20 cellular contexts compared by ENCODE assay signal in the genomic region with DNA sequence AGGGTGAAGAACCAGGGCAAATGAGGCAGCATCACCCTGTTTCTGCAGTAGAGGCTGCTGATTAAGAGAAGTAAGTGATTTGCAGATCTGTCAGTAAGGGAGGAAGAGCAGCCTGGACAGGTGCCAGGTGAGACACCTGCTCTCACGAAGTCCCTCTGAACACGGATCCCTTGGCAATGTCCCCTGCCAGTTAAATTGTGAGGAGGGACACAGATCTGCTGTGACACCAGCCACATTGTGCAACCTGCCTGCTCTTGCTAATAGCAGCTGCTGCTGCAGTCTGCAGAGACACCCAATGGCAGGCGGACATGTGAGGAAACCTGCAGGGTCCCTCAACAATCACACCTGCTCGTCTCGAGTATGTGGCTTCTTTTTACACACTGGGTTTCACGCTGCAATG. TPM values are rescaled to one million over a fixed set of nuclear protein-coding genes. Genes with fewer than 3 reads are reported as not detected.
A peak's percentile ranks its signal among the peaks of the same experiment; 100 is the strongest.
DNase-seq lines count a peak whose midpoint lies in the region; ATAC-seq and TF ChIP-seq lines count a peak whose summit lies in the region.
"Had no signal": no experiment of that assay in that cellular context is flagged by ENCODE, and none has a peak within 500 bp of the region (broad histone marks: within the 10 kb centered on the region; RNA-seq: fewer than 3 reads in every experiment).

No MANE protein-coding gene starts in this region.

- H2AFZ ChIP-seq in GM23338, result no peak overlapping the region
- H2AFZ ChIP-seq: neural progenitor cell had no signal

- H3K79me2 ChIP-seq in GM23338 (replicated peaks; ENCODE audit: insufficient read depth), result no peaks in the 10 kb centered on the region

- H3K27me3 ChIP-seq in GM23338 (ENCODE audit: insufficient read depth), result no peaks in the 10 kb centered on the region
- H3K27me3 ChIP-seq: neural progenitor cell had no signal

- H3K4me1 Mint-ChIP-seq in GM23338, result peaks cover 31% of the 10 kb centered on the region

- peaks cover 8% of the 10 kb centered on the region; the same call in 1 of the 2 replicates for H3K4me1 ChIP-seq in GM23338 (ENCODE audit: insufficient read depth)

- no peak overlapping the region for H3K4me2 ChIP-seq in GM23338
- H3K4me2 ChIP-seq: neural progenitor cell had no signal

- H3K27me3 Mint-ChIP-seq in GM23338 (ENCODE audit: insufficient read depth, low read depth, poor library complexity), result peaks cover 5% of the 10 kb centered on the region
- H3K27me3 Mint-ChIP-seq: activated CD4-positive, alpha-beta T cell treated with anti-CD3 and anti-CD28 coated beads, Interleukin-2, amount 10 ng/mL, durations not matched to agents 24 days and 14 days; CD8-positive, alpha-beta memory T cell had no signal

- DNase-seq in NCI-H1092 treated with DMSO at 0.1 percent for 48 hours (lab: John Stamatoyannopoulos, UW) (peak; percentile 10), NCI-H1092 (lab: John Stamatoyannopoulos, UW) (no peak), NCI-H1105 treated with DMSO at 0.1 percent for 48 hours (lab: John Stamatoyannopoulos, UW) (peak; percentile 69), NCI-H748 treated with DMSO at 0.1 percent for 48 hours (lab: John Stamatoyannopoulos, UW) (peak; percentile 40), posterior vena cava (ENCODE audit: low spot score) (peak; percentile 66), GM23338 (ENCODE audit: low spot score) (no peak), D341Med (ENCODE audit: low spot score) (no peak)
- DNase-seq: 8988T; activated CD4-positive, alpha-beta T cell treated with anti-CD3 and anti-CD28 coated beads, Interleukin-2, amount 10 ng/mL, durations not matched to agents 24 days and 14 days; activated gamma-delta T cell; effector memory CD4-positive, alpha-beta T cell; HCEC 1CT; KG1; mammary epithelial cell; stimulated activated naive CD8-positive, alpha-beta T cell treated with anti-CD3 and anti-CD28 coated beads, Interleukin-15, Interleukin-2, amounts not matched to agents 100 U/mL and 50 U/mL, for 24 hours had no signal

- H3K27ac ChIP-seq in GM23338 (ENCODE audit: low read depth), result no peak overlapping the region
- H3K27ac ChIP-seq: neural progenitor cell had no signal

- no peaks in the 10 kb centered on the region for H3K9me2 ChIP-seq in GM23338 (ENCODE audit: insufficient read depth)

- TF ChIP-seq CTCF in GM23338 (conservative IDR thresholded peaks at IDR 0.05; ENCODE audit: low read depth in 2 of 2), result no peak

- H3K4me3 ChIP-seq in GM23338, result no peak overlapping the region
- H3K4me3 ChIP-seq: neural progenitor cell had no signal

- H4K20me1 ChIP-seq in GM23338 (replicated peaks; ENCODE audit: insufficient read depth), result peaks cover 2% of the 10 kb centered on the region

- intact Hi-C loops in posterior vena cava (cut with DNase I), result no loop called here

- H3K9me3 Mint-ChIP-seq in GM23338, result no peaks in the 10 kb centered on the region
- H3K9me3 Mint-ChIP-seq: activated CD4-positive, alpha-beta T cell treated with anti-CD3 and anti-CD28 coated beads, Interleukin-2, amount 10 ng/mL, durations not matched to agents 24 days and 14 days; CD8-positive, alpha-beta memory T cell; neural progenitor cell; T-helper 2 cell treated with Interferon-gamma antibody and Interleukin-4, amounts not matched to agents 5 μg/mL and 100 μg/mL, for 36 hours had no signal

- no peaks in the 10 kb centered on the region for H3F3A ChIP-seq in GM23338 (replicated peaks; ENCODE audit: low read depth)

- H3K4me3 Mint-ChIP-seq in GM23338, result no peak overlapping the region
- H3K4me3 Mint-ChIP-seq: activated CD4-positive, alpha-beta T cell treated with anti-CD3 and anti-CD28 coated beads, Interleukin-2, amount 10 ng/mL, durations not matched to agents 24 days and 14 days; neural progenitor cell; T-helper 2 cell treated with Interferon-gamma antibody and Interleukin-4, amounts not matched to agents 5 μg/mL and 100 μg/mL, for 36 hours had no signal

- H3K27ac Mint-ChIP-seq in GM23338, result no peak overlapping the region
- H3K27ac Mint-ChIP-seq: activated CD4-positive, alpha-beta T cell treated with anti-CD3 and anti-CD28 coated beads, Interleukin-2, amount 10 ng/mL, durations not matched to agents 24 days and 14 days; neural progenitor cell; T-helper 2 cell treated with Interferon-gamma antibody and Interleukin-4, amounts not matched to agents 5 μg/mL and 100 μg/mL, for 36 hours had no signal

- ATAC-seq in HG03378 (IDR thresholded peaks at IDR 0.05; ENCODE audit: unreplicated experiment) (no peak), GM23338 (no peak)
- ATAC-seq: stimulated activated naive CD8-positive, alpha-beta T cell treated with anti-CD3 and anti-CD28 coated beads, Interleukin-15, Interleukin-2, amounts not matched to agents 100 U/mL and 50 U/mL, for 24 hours had no signal

- H3K36me3 Mint-ChIP-seq in GM23338 (ENCODE audit: low read depth), result no peaks in the 10 kb centered on the region
- H3K36me3 Mint-ChIP-seq: neural progenitor cell had no signal

- H3K36me3 ChIP-seq in GM23338 (ENCODE audit: insufficient read depth), result no peaks in the 10 kb centered on the region
- H3K36me3 ChIP-seq: neural progenitor cell had no signal

TF ChIP-seq in GM23338, 12 proteins besides CTCF, POLR2A, EP300 and RAD21 (continues in another document):
- TF ChIP-seq, protein P1, sequence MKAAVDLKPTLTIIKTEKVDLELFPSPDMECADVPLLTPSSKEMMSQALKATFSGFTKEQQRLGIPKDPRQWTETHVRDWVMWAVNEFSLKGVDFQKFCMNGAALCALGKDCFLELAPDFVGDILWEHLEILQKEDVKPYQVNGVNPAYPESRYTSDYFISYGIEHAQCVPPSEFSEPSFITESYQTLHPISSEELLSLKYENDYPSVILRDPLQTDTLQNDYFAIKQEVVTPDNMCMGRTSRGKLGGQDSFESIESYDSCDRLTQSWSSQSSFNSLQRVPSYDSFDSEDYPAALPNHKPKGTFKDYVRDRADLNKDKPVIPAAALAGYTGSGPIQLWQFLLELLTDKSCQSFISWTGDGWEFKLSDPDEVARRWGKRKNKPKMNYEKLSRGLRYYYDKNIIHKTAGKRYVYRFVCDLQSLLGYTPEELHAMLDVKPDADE (IDR thresholded peaks at IDR 0.05), result no peak
- no peak for TF ChIP-seq ZNF114 (CRISPR knock-in tag; IDR thresholded peaks at IDR 0.05)
- no peak for TF ChIP-seq EZH2 (IDR thresholded peaks at IDR 0.05; ENCODE audit: low read depth, unreplicated experiment)
- TF ChIP-seq CREB1 (CRISPR knock-in tag; IDR thresholded peaks at IDR 0.05; ENCODE audit: low read depth), result no peak
- no peak for TF ChIP-seq POLR2AphosphoS5 (IDR thresholded peaks at IDR 0.05; ENCODE audit: low read depth)

RNA-seq across cellular contexts. Expression of a gene that starts 31.9 kb away (rescaled TPM):
- 100 to 1,000 TPM; 247 to 269 TPM for total RNA-seq in posterior vena cava
- 38.9 and 42.3 TPM in 2 replicates for total RNA-seq in GM23338 (2014; rRNA removed; shearing (Covaris generic))
- polyA plus RNA-seq in GM23338 (2016; fragmentation: Nextera tagmentation; extraction: Ambion mirVana), result 70.0 and 73.7 TPM in 2 replicates

RNA-seq across cellular contexts. Expression of a gene that starts 40.9 kb away (rescaled TPM):
- 100 to 1,000 TPM in 1 of 2 donors, 10 to 100 TPM in 1; 62.4 to 155 TPM for total RNA-seq in posterior vena cava
- total RNA-seq in GM23338 (2014; rRNA removed; shearing (Covaris generic)), result 0.89 and 1.1 TPM in 2 replicates
- polyA plus RNA-seq in GM23338 (2016; fragmentation: Nextera tagmentation; extraction: Ambion mirVana), result 11.0 and 14.4 TPM in 2 replicates
- total RNA-seq: activated CD4-positive, alpha-beta T cell treated with anti-CD3 and anti-CD28 coated beads, Interleukin-2, amount 10 ng/mL, durations not matched to agents 24 days and 14 days; CD8-positive, alpha-beta memory T cell; NCI-H460 had no signal
- polyA plus RNA-seq: CD8-positive, alpha-beta memory T cell had no signal

Comparison
In these comparisons a context has a peak if more than half of its experiments do, and no peak if none do; other contexts are left out.
1. DNase-seq: peak in NCI-H1092 treated with DMSO at 0.1 percent for 48 hours (single experiment), NCI-H1105 treated with DMSO at 0.1 percent for 48 hours (single experiment), NCI-H748 treated with DMSO at 0.1 percent for 48 hours (single experiment) and posterior vena cava (single experiment); none in NCI-H1092 (single experiment), GM23338 (single experiment) and D341Med (single experiment).
2. RNA of a gene that starts 40.9 kb away (total RNA-seq): 62.4 to 155 TPM in posterior vena cava; 0.89 to 1.1 TPM in GM23338; every median in the first group is over 10 times any median in the second.